In the genomic region with DNA sequence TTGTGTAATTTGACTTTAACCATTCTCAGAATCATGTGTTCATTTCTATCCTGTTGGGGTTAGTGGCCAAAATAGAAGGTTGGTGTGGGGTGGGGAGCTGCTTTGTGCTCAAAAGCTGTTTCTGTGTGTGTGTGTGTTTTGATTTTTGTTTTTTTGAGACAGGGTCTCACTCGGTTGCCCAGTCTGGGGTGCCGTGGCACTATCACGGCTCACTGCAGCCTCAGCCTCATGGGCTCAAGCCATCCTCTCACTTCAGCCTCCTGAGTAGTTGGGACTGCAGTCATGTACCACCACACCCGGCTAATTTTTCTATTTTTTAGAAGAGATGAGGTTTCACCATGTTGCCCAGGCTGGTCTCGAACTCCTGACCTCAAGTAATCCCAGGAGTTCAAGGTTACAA, we compare ENCODE assay signal across 31 cellular contexts. TPM values are rescaled to one million over a fixed set of nuclear protein-coding genes. Genes with fewer than 3 reads are reported as not detected.
"Had no signal": no experiment of that assay in that cellular context is flagged by ENCODE, and none has a peak within 500 bp of the region (broad histone marks: within the 10 kb centered on the region; RNA-seq: fewer than 3 reads in every experiment).

No MANE protein-coding gene starts in this region.

- H3K27me3 ChIP-seq: ascending aorta, cardiac muscle cell, esophagus muscularis mucosa, foreskin keratinocyte, heart right ventricle, neutrophil, ovary, testis had no signal

- H3K4me3 Mint-ChIP-seq: brain, nephron progenitor cell had no signal

- H3K9me3 ChIP-seq: ascending aorta, esophagus muscularis mucosa, heart right ventricle, left ventricle myocardium inferior, neutrophil, ovary, SK-N-SH, testis had no signal

- H3K36me3 ChIP-seq: ovary had no signal

- DNase-seq: activated CD4-positive, alpha-beta T cell treated with anti-CD3 and anti-CD28 coated beads for 4 hours; activated CD4-positive, alpha-beta T cell treated with anti-CD3 and anti-CD28 coated beads, Interleukin-2, amount 50 U/mL, for 4 hours; activated CD4-positive, CD25-positive, alpha-beta regulatory T cell; activated CD8-positive, alpha-beta memory T cell treated with anti-CD3 and anti-CD28 coated beads for 24 hours; activated gamma-delta T cell treated with Interleukin-2 at 50 U/mL for 16 hours; activated naive CD4-positive, alpha-beta T cell treated with anti-CD3 and anti-CD28 coated beads, Interleukin-2, amount 50 U/mL, for 16 hours; activated T-cell treated with anti-CD3 and anti-CD28 coated beads, Interleukin-2, amount 50 U/mL, for 1 hour; foreskin keratinocyte; heart right ventricle; left ventricle myocardium inferior; mesendoderm; nephron progenitor cell; ovary; SK-N-SH; stimulated activated CD4-positive, alpha-beta T cell treated with anti-CD3 and anti-CD28 coated beads, Interleukin-12 subunit alpha, Interleukin-12 subunit beta, amount 100 ng/mL, for 4 hours; stimulated activated CD4-positive, alpha-beta T cell treated with anti-CD3 and anti-CD28 coated beads, Interleukin-4, amount 100 ng/mL, for 1 hour; stimulated activated naive CD8-positive, alpha-beta T cell treated with anti-CD3 and anti-CD28 coated beads, Interleukin-15, Interleukin-2, amounts not matched to agents 100 U/mL and 50 U/mL, for 24 hours; SW 1271; T-helper 2 cell; testis; trophoblast cell had no signal

- H3K9me3 Mint-ChIP-seq: brain, nephron progenitor cell had no signal

- ATAC-seq: foreskin keratinocyte; heart right ventricle; sciatic nerve; stimulated activated naive CD8-positive, alpha-beta T cell treated with anti-CD3 and anti-CD28 coated beads, Interleukin-15, Interleukin-2, amounts not matched to agents 100 U/mL and 50 U/mL, for 24 hours had no signal

- H3K4me3 ChIP-seq: ascending aorta, cardiac muscle cell, esophagus muscularis mucosa, heart right ventricle, left ventricle myocardium inferior, lung, ovary, skin epidermis, testis had no signal

- H3K4me1 ChIP-seq: testis had no signal

- FAIRE-seq: urothelium cell line had no signal

- H3K27ac ChIP-seq: ascending aorta, esophagus muscularis mucosa, foreskin keratinocyte, heart right ventricle, left ventricle myocardium inferior, neutrophil, ovary, skin epidermis, testis had no signal

- H3K27me3 Mint-ChIP-seq: brain, progenitor cell of endocrine pancreas had no signal

RNA-seq across cellular contexts. Expression of a gene that starts 18.1 kb away (rescaled TPM):
- total RNA-seq: ascending aorta had no signal
